ENCODE assay signal across 12 cellular contexts in genomic region chr3:71430941-71431552, GRCh38.
A peak's percentile ranks its signal among the peaks of the same experiment; 100 is the strongest.
DNase-seq lines count a peak whose midpoint lies in the region; ATAC-seq, FAIRE-seq and TF ChIP-seq lines count a peak whose summit lies in the region.
"Had no signal": no experiment of that assay in that cellular context is flagged by ENCODE, and none has a peak within 500 bp of the region (broad histone marks: within the 10 kb centered on the region; RNA-seq: fewer than 3 reads in every experiment).

No MANE protein-coding gene starts in this region.

- H3K4me3 Mint-ChIP-seq in natural killer cell, result no peak overlapping the region
- no peak overlapping the region for H3K4me3 Mint-ChIP-seq in natural killer cell treated with Interleukin-12 subunit alpha and Interleukin-12 subunit beta and Interleukin-15 and Interleukin-18, amount 100 ng/mL, for 72 hours
- H3K4me3 Mint-ChIP-seq in activated T-helper 17 cell treated with anti-CD3 and anti-CD28 coated beads, Interleukin-2, amount 50 U/mL, for 72 hours, result no peak overlapping the region

- H3K4me3 ChIP-seq in keratinocyte (ENCODE audit: control insufficient read depth in 2 of 3, extremely low read depth in 1 of 3, insufficient read depth in 2 of 3, low read depth in 1 of 3, low read length in 3 of 3) (no peak overlapping the region), osteoblast (ENCODE audit: insufficient read depth, low read length) (no peak overlapping the region)
- H3K4me3 ChIP-seq: lower lobe of right lung had no signal

- dilution Hi-C loops in keratinocyte (cut with MboI; ENCODE audit: extremely low pct_ligation_motif_present, low sequenced_read_pairs), result no loop called here

- H2AFZ ChIP-seq in keratinocyte (ENCODE audit: control insufficient read depth, low read length) (no peak overlapping the region), osteoblast (ENCODE audit: low read length) (no peak overlapping the region)

- no peaks in the 10 kb centered on the region for H3K9me3 Mint-ChIP-seq in natural killer cell
- no peaks in the 10 kb centered on the region for H3K9me3 Mint-ChIP-seq in natural killer cell treated with Interleukin-12 subunit alpha and Interleukin-12 subunit beta and Interleukin-15 and Interleukin-18, amount 100 ng/mL, for 72 hours
- no peaks in the 10 kb centered on the region for H3K9me3 Mint-ChIP-seq in activated T-helper 17 cell treated with anti-CD3 and anti-CD28 coated beads, Interleukin-2, amount 50 U/mL, for 72 hours

- DNase-seq in natural killer cell (no peak), keratinocyte (ENCODE audit: low read depth, low spot score) (peak; percentile 42), urothelium cell line (ENCODE audit: low spot score) (peak; percentile 29), osteoblast (ENCODE audit: insufficient read length, low spot score, missing footprints) (no peak), NCI-H128 (lab: John Stamatoyannopoulos, UW; ENCODE audit: unreplicated experiment) (no peak), GM13976 (ENCODE audit: low spot score) (no peak)
- DNase-seq in natural killer cell treated with Interleukin-12 subunit alpha and Interleukin-12 subunit beta and Interleukin-15 and Interleukin-18, amount 100 ng/mL, for 72 hours (ENCODE audit: low spot score), result no peak
- DNase-seq: activated CD8-positive, alpha-beta memory T cell treated with anti-CD3 and anti-CD28 coated beads for 24 hours; effector CD8-positive, alpha-beta T cell; lower lobe of right lung had no signal

- peaks cover 47 to 58% of the 10 kb centered on the region in 2 donors for H3K4me1 Mint-ChIP-seq in natural killer cell
- peaks cover 28 to 55% of the 10 kb centered on the region in 2 donors for H3K4me1 Mint-ChIP-seq in natural killer cell treated with Interleukin-12 subunit alpha and Interleukin-12 subunit beta and Interleukin-15 and Interleukin-18, amount 100 ng/mL, for 72 hours (ENCODE audit: low read depth in 2 of 2)
- H3K4me1 Mint-ChIP-seq in activated T-helper 17 cell treated with anti-CD3 and anti-CD28 coated beads, Interleukin-2, amount 50 U/mL, for 72 hours, result peaks cover 39% of the 10 kb centered on the region

- no peak for ATAC-seq in natural killer cell
- ATAC-seq in natural killer cell treated with Interleukin-12 subunit alpha and Interleukin-12 subunit beta and Interleukin-15 and Interleukin-18, amount 100 ng/mL, for 72 hours, result no peak
- ATAC-seq in activated T-helper 17 cell treated with anti-CD3 and anti-CD28 coated beads, Interleukin-2, amount 50 U/mL, for 72 hours (replicated peaks), result peak; percentile 45

- H3K9me3 ChIP-seq in keratinocyte (ENCODE audit: control insufficient read depth, low read depth, low read length) (no peaks in the 10 kb centered on the region), osteoblast (ENCODE audit: low read depth, low read length) (no peaks in the 10 kb centered on the region)
- H3K9me3 ChIP-seq: lower lobe of right lung had no signal

- intact Hi-C loops in natural killer cell (cut with micrococcal nuclease), result no loop called here

- H3K36me3 ChIP-seq in keratinocyte (ENCODE audit: control insufficient read depth in 2 of 2, extremely low read depth in 1 of 2, insufficient read depth in 2 of 2, low read length in 2 of 2) (no peaks in the 10 kb centered on the region), osteoblast (ENCODE audit: insufficient read depth, low read length) (no peaks in the 10 kb centered on the region)
- H3K36me3 ChIP-seq: lower lobe of right lung had no signal

- H3K36me3 Mint-ChIP-seq in natural killer cell, result no peaks in the 10 kb centered on the region
- H3K36me3 Mint-ChIP-seq in natural killer cell treated with Interleukin-12 subunit alpha and Interleukin-12 subunit beta and Interleukin-15 and Interleukin-18, amount 100 ng/mL, for 72 hours, result no peaks in the 10 kb centered on the region
- no peaks in the 10 kb centered on the region for H3K36me3 Mint-ChIP-seq in activated T-helper 17 cell treated with anti-CD3 and anti-CD28 coated beads, Interleukin-2, amount 50 U/mL, for 72 hours (ENCODE audit: low read depth)

- no peaks in the 10 kb centered on the region for H4K20me1 ChIP-seq in keratinocyte (ENCODE audit: control insufficient read depth, extremely low read depth, insufficient read depth, low read length)
- H4K20me1 ChIP-seq in osteoblast (ENCODE audit: insufficient read depth, low read length), result peaks cover 2% of the 10 kb centered on the region

- in situ Hi-C loops in GM13976 (cut with MboI; ENCODE audit: low sequenced_read_pairs, unreplicated experiment), result no loop called here

- FAIRE-seq in keratinocyte (lab: Jason Lieb, UNC) (peak; percentile 97), urothelium cell line (lab: Jason Lieb, UNC) (no peak)
- FAIRE-seq: G401.6 had no signal

- no peak overlapping the region for H3K9ac ChIP-seq in keratinocyte (ENCODE audit: control insufficient read depth, extremely low read depth, insufficient read depth, low read length)

- H3K27me3 ChIP-seq in keratinocyte (ENCODE audit: control insufficient read depth, extremely low read depth, insufficient read depth, low read length), result no peaks in the 10 kb centered on the region
- no peaks in the 10 kb centered on the region for H3K27me3 ChIP-seq in osteoblast (ENCODE audit: insufficient read depth, low read length)

- H3K79me2 ChIP-seq in keratinocyte (ENCODE audit: control insufficient read depth, insufficient read depth, low read length) (no peaks in the 10 kb centered on the region), osteoblast (ENCODE audit: insufficient read depth, low read length) (peaks cover 72% of the 10 kb centered on the region)

- H3K27ac ChIP-seq in keratinocyte (ENCODE audit: control insufficient read depth, insufficient read depth, low read length) (peak overlapping the region; percentile 53), osteoblast (ENCODE audit: low read depth, low read length) (no peak overlapping the region)
- H3K27ac ChIP-seq: lower lobe of right lung had no signal

- no peaks in the 10 kb centered on the region for H3K9me1 ChIP-seq in keratinocyte (ENCODE audit: control insufficient read depth, extremely low read depth, insufficient read depth, low read length)

- TF ChIP-seq CTCF in natural killer cell (IDR thresholded peaks at IDR 0.05), result no peak
- no peak for TF ChIP-seq CTCF in keratinocyte (optimal IDR thresholded peaks at IDR 0.05 in 1 of 3, IDR thresholded peaks at IDR 0.05 in 1 of 3, conservative IDR thresholded peaks at IDR 0.05 in 1 of 3; ENCODE audit: extremely low read depth in 1 of 3, insufficient read depth in 2 of 3, low read length in 3 of 3)
- TF ChIP-seq CTCF in osteoblast (IDR thresholded peaks at IDR 0.05; ENCODE audit: extremely low read depth, low read depth, low read length), result no peak
- TF ChIP-seq CTCF in GM13976 (IDR thresholded peaks at IDR 0.05; ENCODE audit: borderline replicate concordance, control extremely low read depth, extremely low read depth, insufficient read depth, missing control alignments), result no peak

- H3K4me2 ChIP-seq in keratinocyte (ENCODE audit: control insufficient read depth, extremely low read depth, insufficient read depth, low read depth, low read length) (peak overlapping the region; percentile 46), osteoblast (ENCODE audit: insufficient read depth, low read length) (no peak overlapping the region)

- no peaks in the 10 kb centered on the region for H3K27me3 Mint-ChIP-seq in natural killer cell (ENCODE audit: low read depth in 2 of 2)
- no peaks in the 10 kb centered on the region for H3K27me3 Mint-ChIP-seq in natural killer cell treated with Interleukin-12 subunit alpha and Interleukin-12 subunit beta and Interleukin-15 and Interleukin-18, amount 100 ng/mL, for 72 hours
- H3K27me3 Mint-ChIP-seq in activated T-helper 17 cell treated with anti-CD3 and anti-CD28 coated beads, Interleukin-2, amount 50 U/mL, for 72 hours, result no peaks in the 10 kb centered on the region

- H3K27ac Mint-ChIP-seq in natural killer cell, result peak overlapping the region; percentile 46 to 66
- peak overlapping the region in 1 of 2 donors; percentile 52 for H3K27ac Mint-ChIP-seq in natural killer cell treated with Interleukin-12 subunit alpha and Interleukin-12 subunit beta and Interleukin-15 and Interleukin-18, amount 100 ng/mL, for 72 hours
- H3K27ac Mint-ChIP-seq in activated T-helper 17 cell treated with anti-CD3 and anti-CD28 coated beads, Interleukin-2, amount 50 U/mL, for 72 hours, result no peak overlapping the region

- H3K4me1 ChIP-seq in keratinocyte (ENCODE audit: control insufficient read depth, extremely low read depth, insufficient read depth, low read length) (peaks cover 55% of the 10 kb centered on the region), osteoblast (ENCODE audit: insufficient read depth, low read length) (peaks cover 46% of the 10 kb centered on the region)

Comparison
In these comparisons a context has a peak if more than half of its experiments do, and no peak if none do; other contexts are left out.
1. DNase-seq: peak in keratinocyte (single experiment) and urothelium cell line (single experiment); none in natural killer cell (single experiment), natural killer cell treated with Interleukin-12 subunit alpha and Interleukin-12 subunit beta and Interleukin-15 and Interleukin-18, amount 100 ng/mL, for 72 hours (single experiment), osteoblast (single experiment), NCI-H128 (single experiment) and GM13976 (single experiment).